ENCODE assay signal across 4 cellular contexts in the genomic region with DNA sequence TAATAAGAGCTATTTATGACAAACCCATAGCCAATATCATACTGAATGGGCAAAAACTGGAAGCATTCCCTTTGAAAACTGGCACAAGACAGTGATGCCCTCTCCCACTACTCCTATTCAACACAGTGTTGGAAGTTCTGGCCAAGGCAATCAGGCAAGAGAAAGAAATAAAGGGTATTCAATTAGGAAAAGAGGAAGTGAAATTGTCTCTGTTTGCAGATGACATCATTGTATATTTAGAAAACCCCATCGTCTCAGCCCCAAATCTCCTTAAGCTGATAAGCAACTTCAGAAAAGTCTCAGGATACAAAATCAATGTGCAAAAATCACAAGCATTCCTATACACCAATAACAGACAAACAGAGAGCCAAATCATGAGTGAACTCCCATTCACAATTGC.
TF ChIP-seq lines count a peak whose summit lies in the region.
"Not testable (repeated sequence)": the region's sequence is repeated elsewhere in the genome, so short reads cannot be mapped to it uniquely, and the experiment has no call there.

No MANE protein-coding gene starts in this region.

TF ChIP-seq in GM12891, 5 proteins besides CTCF, POLR2A, EP300 and RAD21:
- peak; percentile 56 for TF ChIP-seq SPI1 (IDR thresholded peaks at IDR 0.05; ENCODE audit: low read depth, low read length)

TF ChIP-seq in GM12878, 131 proteins besides CTCF, POLR2A, EP300 and RAD21:
- peak; percentile 45 for TF ChIP-seq SPI1 (IDR thresholded peaks at IDR 0.05; ENCODE audit: borderline replicate concordance, insufficient read depth, low read depth, low read length)
- TF ChIP-seq MTA2 (IDR thresholded peaks at IDR 0.05; ENCODE audit: low read depth), result peak; percentile 55; the same call in 1 of the 2 replicates
- TF ChIP-seq IKZF2 (IDR thresholded peaks at IDR 0.05), result peak; percentile 52 to 71; a peak in 3 of 4 replicates
- TF ChIP-seq DPF2 (IDR thresholded peaks at IDR 0.05), result peak; percentile 56; the same call in 1 of the 2 replicates
- TF ChIP-seq, protein P1, sequence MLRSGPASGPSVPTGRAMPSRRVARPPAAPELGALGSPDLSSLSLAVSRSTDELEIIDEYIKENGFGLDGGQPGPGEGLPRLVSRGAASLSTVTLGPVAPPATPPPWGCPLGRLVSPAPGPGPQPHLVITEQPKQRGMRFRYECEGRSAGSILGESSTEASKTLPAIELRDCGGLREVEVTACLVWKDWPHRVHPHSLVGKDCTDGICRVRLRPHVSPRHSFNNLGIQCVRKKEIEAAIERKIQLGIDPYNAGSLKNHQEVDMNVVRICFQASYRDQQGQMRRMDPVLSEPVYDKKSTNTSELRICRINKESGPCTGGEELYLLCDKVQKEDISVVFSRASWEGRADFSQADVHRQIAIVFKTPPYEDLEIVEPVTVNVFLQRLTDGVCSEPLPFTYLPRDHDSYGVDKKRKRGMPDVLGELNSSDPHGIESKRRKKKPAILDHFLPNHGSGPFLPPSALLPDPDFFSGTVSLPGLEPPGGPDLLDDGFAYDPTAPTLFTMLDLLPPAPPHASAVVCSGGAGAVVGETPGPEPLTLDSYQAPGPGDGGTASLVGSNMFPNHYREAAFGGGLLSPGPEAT (IDR thresholded peaks at IDR 0.05; ENCODE audit: low read depth), result 0 out of 2 replicates have a peak, but pooled peaks have one; percentile 19
- peak; percentile 98 for TF ChIP-seq ATF7 (IDR thresholded peaks at IDR 0.05; ENCODE audit: low read depth)

TF ChIP-seq in K562, 482 proteins besides CTCF, POLR2A, EP300 and RAD21:
- TF ChIP-seq SPI1 (IDR thresholded peaks at IDR 0.05; ENCODE audit: borderline replicate concordance, low read depth, low read length), result 0 out of 2 replicates have a peak, but pooled peaks have one; percentile 20
- TF ChIP-seq, protein P2, sequence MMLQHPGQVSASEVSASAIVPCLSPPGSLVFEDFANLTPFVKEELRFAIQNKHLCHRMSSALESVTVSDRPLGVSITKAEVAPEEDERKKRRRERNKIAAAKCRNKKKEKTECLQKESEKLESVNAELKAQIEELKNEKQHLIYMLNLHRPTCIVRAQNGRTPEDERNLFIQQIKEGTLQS (IDR thresholded peaks at IDR 0.05), result peak; percentile 45; the same call in 1 of the 2 replicates
- TF ChIP-seq, protein P2 (CRISPR knock-in tag; conservative IDR thresholded peaks at IDR 0.05), result not testable (repeated sequence)
- peak; percentile 83 for TF ChIP-seq ATF7 (IDR thresholded peaks at IDR 0.05)

TF ChIP-seq in HepG2, 621 proteins besides CTCF, POLR2A, EP300 and RAD21:
- TF ChIP-seq ATF7 (IDR thresholded peaks at IDR 0.05), result peak; percentile 66
- not testable (repeated sequence) for TF ChIP-seq ATF7 (CRISPR knock-in tag; IDR thresholded peaks at IDR 0.05)
